ENCODE assay signal across 1 cellular context in genomic region chr3:13718437-13718836, GRCh38.
TF ChIP-seq lines count a peak whose summit lies in the region.

No MANE protein-coding gene starts in this region.

TF ChIP-seq in K562, 482 proteins besides CTCF, POLR2A, EP300 and RAD21 (continued from another document):
- TF ChIP-seq ZNF165 (CRISPR knock-in tag; IDR thresholded peaks at IDR 0.05; ENCODE audit: borderline replicate concordance) (no peak), MLX (CRISPR knock-in tag; conservative IDR thresholded peaks at IDR 0.05) (no peak), ZNF551 (CRISPR knock-in tag; IDR thresholded peaks at IDR 0.05) (no peak), ERF (CRISPR knock-in tag; IDR thresholded peaks at IDR 0.05) (no peak), POLR2B (IDR thresholded peaks at IDR 0.05; ENCODE audit: low read depth, partially characterized antibody) (no peak), ZNF79 (CRISPR knock-in tag; IDR thresholded peaks at IDR 0.05; ENCODE audit: low read depth) (no peak), ZNF77 (CRISPR knock-in tag; IDR thresholded peaks at IDR 0.05) (no peak), CREBBP (IDR thresholded peaks at IDR 0.05; ENCODE audit: low read depth, low read length) (no peak), ZNF124 (CRISPR knock-in tag; IDR thresholded peaks at IDR 0.05) (no peak), CBX3 (IDR thresholded peaks at IDR 0.05; ENCODE audit: borderline replicate concordance in 1 of 2, low read length in 2 of 2) (no peak), MAZ (CRISPR knock-in tag; conservative IDR thresholded peaks at IDR 0.05 in 1 of 2, IDR thresholded peaks at IDR 0.05 in 1 of 2) (no peak), CTBP1 (IDR thresholded peaks at IDR 0.05; ENCODE audit: borderline replicate concordance) (no peak), SMARCC2 (IDR thresholded peaks at IDR 0.05; ENCODE audit: low read depth) (no peak), ATF1 (CRISPR knock-in tag; IDR thresholded peaks at IDR 0.05) (no peak), ATF1 (tag; IDR thresholded peaks at IDR 0.05) (no peak), ZNF354B (CRISPR knock-in tag; IDR thresholded peaks at IDR 0.05) (no peak)
- TF ChIP-seq, protein P1, sequence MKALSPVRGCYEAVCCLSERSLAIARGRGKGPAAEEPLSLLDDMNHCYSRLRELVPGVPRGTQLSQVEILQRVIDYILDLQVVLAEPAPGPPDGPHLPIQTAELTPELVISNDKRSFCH (CRISPR knock-in tag; IDR thresholded peaks at IDR 0.05) = no peak
- TF ChIP-seq, protein P1 (tag; IDR thresholded peaks at IDR 0.05) = no peak
- TF ChIP-seq, protein P2, sequence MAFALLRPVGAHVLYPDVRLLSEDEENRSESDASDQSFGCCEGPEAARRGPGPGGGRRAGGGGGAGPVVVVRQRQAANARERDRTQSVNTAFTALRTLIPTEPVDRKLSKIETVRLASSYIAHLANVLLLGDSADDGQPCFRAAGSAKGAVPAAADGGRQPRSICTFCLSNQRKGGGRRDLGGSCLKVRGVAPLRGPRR (CRISPR knock-in tag; IDR thresholded peaks at IDR 0.05) = no peak
